Comparison of ENCODE assay signal across 16 cellular contexts in the genomic region with DNA sequence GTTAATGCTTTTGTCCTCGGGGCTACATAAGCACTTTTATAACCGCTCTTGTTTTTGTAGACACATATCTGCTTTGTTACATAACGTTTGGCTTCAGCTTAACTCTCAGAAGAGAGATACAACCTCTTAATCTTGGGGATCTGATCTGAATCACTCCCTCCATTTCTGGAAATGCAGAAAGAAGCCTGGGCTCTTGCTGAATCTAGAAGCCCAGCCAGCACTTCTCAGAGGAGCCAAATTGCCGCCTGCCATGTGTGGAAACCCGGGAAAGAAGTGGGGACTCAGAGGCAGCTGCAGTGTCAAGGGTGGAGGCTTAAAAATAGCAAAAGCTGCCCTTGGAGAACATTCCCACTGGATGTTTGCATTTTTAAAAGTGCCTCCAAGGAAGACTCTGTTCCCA.
A peak's percentile ranks its signal among the peaks of the same experiment; 100 is the strongest.
DNase-seq lines count a peak whose midpoint lies in the region; TF ChIP-seq lines count a peak whose summit lies in the region.
"Had no signal": no experiment of that assay in that cellular context is flagged by ENCODE, and none has a peak within 500 bp of the region (broad histone marks: within the 10 kb centered on the region; RNA-seq: fewer than 3 reads in every experiment).

No MANE protein-coding gene starts in this region.

- H3K27ac ChIP-seq in neuronal stem cell (replicated peaks; ENCODE audit: low read length) (no peak overlapping the region), tibial nerve (peak overlapping the region in 2 of 4 donors; percentile 39 to 46), breast epithelium (peak overlapping the region in 1 of 2 donors; percentile 12)
- H3K27ac ChIP-seq: coronary artery, hepatocyte had no signal

- WGBS in neuronal stem cell (ENCODE audit: extremely low coverage in 2 of 2, insufficient read length in 2 of 2, insufficient replicate concordance in 1 of 2), 2 donors, result no CpG with 5 or more reads among the region's 5 CpGs
- WGBS in tibial nerve, 2 donors, result 25 to 29% methylated on average over 5 of the region's 5 CpGs

- H2AK5ac ChIP-seq in neuronal stem cell (ENCODE audit: low read depth, low read length), result no peak overlapping the region

- TF ChIP-seq CTCF in tibial nerve (IDR thresholded peaks at IDR 0.05) (no peak), breast epithelium (IDR thresholded peaks at IDR 0.05) (no peak)

- H3K36me3 ChIP-seq in adipocyte (ENCODE audit: control insufficient read depth, insufficient read depth, low read length, severe bottlenecking) (no peaks in the 10 kb centered on the region), neuronal stem cell (replicated peaks in 1 of 2; ENCODE audit: control insufficient read depth in 2 of 2, insufficient read depth in 2 of 2, low read length in 2 of 2) (no peaks in the 10 kb centered on the region), tibial nerve (no peaks in the 10 kb centered on the region), H7 (replicated peaks; ENCODE audit: control insufficient read depth, insufficient read depth, low read length) (no peaks in the 10 kb centered on the region), breast epithelium (no peaks in the 10 kb centered on the region)

- no peak overlapping the region for H3K4me2 ChIP-seq in neuronal stem cell (ENCODE audit: insufficient read depth, low read length, poor library complexity, severe bottlenecking)
- H3K4me2 ChIP-seq: hepatocyte had no signal

- H2AFZ ChIP-seq in neuronal stem cell (ENCODE audit: low read length), result no peak overlapping the region
- H2AFZ ChIP-seq: hepatocyte had no signal

- no peak overlapping the region for H3K23ac ChIP-seq in neuronal stem cell (ENCODE audit: low read depth, low read length, poor library complexity)

- no peak overlapping the region for H4K91ac ChIP-seq in neuronal stem cell (ENCODE audit: low read depth, low read length, poor library complexity)

- TF ChIP-seq EP300 in tibial nerve (IDR thresholded peaks at IDR 0.05), result peak in 1 of 2 donors; percentile 62

- H3K27me3 ChIP-seq in adipocyte (replicated peaks; ENCODE audit: control insufficient read depth, insufficient read depth, low read length) (no peaks in the 10 kb centered on the region), neuronal stem cell (ENCODE audit: control insufficient read depth in 3 of 3, insufficient read depth in 3 of 3, low read depth in 1 of 3, low read length in 3 of 3) (no peaks in the 10 kb centered on the region), tibial nerve (no peaks in the 10 kb centered on the region), H7 (ENCODE audit: control insufficient read depth, insufficient read depth, low read length) (no peaks in the 10 kb centered on the region), breast epithelium (no peaks in the 10 kb centered on the region)
- H3K27me3 ChIP-seq: hepatocyte had no signal

- H2BK12ac ChIP-seq in neuronal stem cell (ENCODE audit: low read length), result no peak overlapping the region

- H3K9me3 ChIP-seq in adipocyte (ENCODE audit: control insufficient read depth, low read length), result no peaks in the 10 kb centered on the region
- H3K9me3 ChIP-seq in neuronal stem cell (replicated peaks in 1 of 2; ENCODE audit: control insufficient read depth in 2 of 2, insufficient read depth in 1 of 2, low read depth in 1 of 2, low read length in 2 of 2), result no peaks in the 10 kb centered on the region
- no peaks in the 10 kb centered on the region for H3K9me3 ChIP-seq in tibial nerve
- no peaks in the 10 kb centered on the region for H3K9me3 ChIP-seq in breast epithelium

- no peak for TF ChIP-seq POLR2A in tibial nerve (IDR thresholded peaks at IDR 0.05)
- TF ChIP-seq POLR2A in breast epithelium (IDR thresholded peaks at IDR 0.05), result no peak

- H2BK15ac ChIP-seq in neuronal stem cell (ENCODE audit: low read length), result no peak overlapping the region

- no peak overlapping the region for H3K4ac ChIP-seq in neuronal stem cell (ENCODE audit: low read length)

- intact Hi-C loops in breast epithelium (cut with DNase I; ENCODE audit: low total_unique reads), result no loop called here

- peak overlapping the region; percentile 5 for H3K18ac ChIP-seq in neuronal stem cell (ENCODE audit: low read length)

- no peak overlapping the region for H3K14ac ChIP-seq in neuronal stem cell (ENCODE audit: low read length)

- peak; percentile 50 for DNase-seq in adipocyte (ENCODE audit: low read depth)
- peak; percentile 3 for DNase-seq in foreskin melanocyte
- DNase-seq in neuronal stem cell (ENCODE audit: low spot score), result no peak
- DNase-seq in tibial nerve (ENCODE audit: low spot score in 2 of 2), result peak; percentile 51 to 69
- DNase-seq in H7, result no peak
- DNase-seq in NCI-H345 treated with DMSO at 0.1 percent for 48 hours (lab: John Stamatoyannopoulos, UW; ENCODE audit: unreplicated experiment), result no peak
- DNase-seq in COLO829 (ENCODE audit: low spot score), result no peak
- DNase-seq in breast epithelium (ENCODE audit: low spot score in 2 of 2), result no peak
- DNase-seq: activated CD4-positive, alpha-beta T cell treated with anti-CD3 and anti-CD28 coated beads, Interleukin-2, amount 50 U/mL, for 1 hour; activated gamma-delta T cell; KBM-7; NCI-H2029 treated with DMSO at 0.1 percent for 48 hours; stimulated activated CD4-positive, alpha-beta T cell treated with anti-CD3 and anti-CD28 coated beads, Interleukin-12 subunit alpha, Interleukin-12 subunit beta, amount 100 ng/mL, for 4 hours had no signal

- no peak overlapping the region for H2BK5ac ChIP-seq in neuronal stem cell (ENCODE audit: low read length)

- H4K8ac ChIP-seq in neuronal stem cell (ENCODE audit: low read depth, low read length), result no peak overlapping the region

- H2BK120ac ChIP-seq in neuronal stem cell (ENCODE audit: low read depth, low read length), result no peak overlapping the region

- H3K9ac ChIP-seq in adipocyte (ENCODE audit: low read length) (peak overlapping the region; percentile 52), neuronal stem cell (ENCODE audit: low read depth, low read length, poor library complexity) (no peak overlapping the region)

- peak overlapping the region; percentile 17 for H3K4me3 ChIP-seq in adipocyte (ENCODE audit: low read length)
- no peak overlapping the region for H3K4me3 ChIP-seq in neuronal stem cell (ENCODE audit: low read length in 2 of 2)
- H3K4me3 ChIP-seq in tibial nerve, result no peak overlapping the region
- H3K4me3 ChIP-seq in H7 (ENCODE audit: insufficient read depth, low read depth, low read length), result no peak overlapping the region
- no peak overlapping the region for H3K4me3 ChIP-seq in breast epithelium
- H3K4me3 ChIP-seq: coronary artery, GM12878, hepatocyte had no signal

- H3K79me1 ChIP-seq in neuronal stem cell (ENCODE audit: low read depth, low read length), result no peaks in the 10 kb centered on the region

- peaks cover 28% of the 10 kb centered on the region for H3K4me1 ChIP-seq in adipocyte (ENCODE audit: control insufficient read depth, insufficient read depth, low read length)
- H3K4me1 ChIP-seq in neuronal stem cell (ENCODE audit: control insufficient read depth in 2 of 2, insufficient read depth in 1 of 2, low read depth in 1 of 2, low read length in 2 of 2), result no peaks in the 10 kb centered on the region
- H3K4me1 ChIP-seq in tibial nerve, result peaks cover 0 to 17% (median 3%) of the 10 kb centered on the region in 4 donors
- no peaks in the 10 kb centered on the region for H3K4me1 ChIP-seq in breast epithelium

Comparison
In these comparisons a context has a peak if more than half of its experiments do, and no peak if none do; other contexts are left out.
1. DNase-seq: peak in adipocyte (single experiment), foreskin melanocyte (single experiment) and tibial nerve (2 of 2); none in neuronal stem cell (single experiment), H7 (single experiment), NCI-H345 treated with DMSO at 0.1 percent for 48 hours (single experiment), COLO829 (single experiment) and breast epithelium (0 of 2).